Comparison of ENCODE assay signal across 2 cellular contexts in the genomic region with DNA sequence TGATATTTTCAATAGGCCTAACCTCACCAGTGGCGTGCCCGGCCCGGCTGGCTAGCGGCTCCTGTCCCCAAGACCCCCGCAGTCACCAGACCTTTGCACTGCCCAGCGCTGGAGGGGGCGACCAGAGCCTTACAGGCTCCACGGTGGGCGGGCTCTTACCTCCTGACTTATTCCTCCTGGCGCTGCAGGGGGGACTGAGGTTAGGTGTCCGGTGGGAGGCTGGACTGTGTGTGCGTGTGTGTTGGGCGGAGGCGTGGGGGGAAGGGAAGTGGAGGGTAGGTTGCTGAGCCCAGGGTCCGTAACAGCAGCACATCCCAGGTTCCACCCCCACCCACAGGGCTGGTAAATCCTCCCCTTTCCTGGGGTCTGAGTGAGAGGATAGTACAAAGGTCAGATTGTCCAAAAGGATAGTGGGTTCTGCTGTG.
A peak's percentile ranks its signal among the peaks of the same experiment; 100 is the strongest.
TF ChIP-seq lines count a peak whose summit lies in the region.

No MANE protein-coding gene starts in this region.

TF ChIP-seq in IMR-90, 13 proteins besides CTCF, POLR2A, EP300 and RAD21:
- no peak for TF ChIP-seq MXI1 (IDR thresholded peaks at IDR 0.05; ENCODE audit: borderline replicate concordance, low read depth, low read length)
- TF ChIP-seq FOS (IDR thresholded peaks at IDR 0.05; ENCODE audit: low read depth, low read length): no peak
- no peak for TF ChIP-seq MAZ (IDR thresholded peaks at IDR 0.05; ENCODE audit: borderline replicate concordance, low read depth, low read length)
- TF ChIP-seq MAFK (IDR thresholded peaks at IDR 0.05; ENCODE audit: low read depth, low read length): no peak
- no peak for TF ChIP-seq SMC3 (IDR thresholded peaks at IDR 0.05; ENCODE audit: low read depth, low read length)
- no peak for TF ChIP-seq CEBPB (IDR thresholded peaks at IDR 0.05; ENCODE audit: low read depth, low read length)
- TF ChIP-seq ELK1 (IDR thresholded peaks at IDR 0.05; ENCODE audit: borderline replicate concordance, low read depth, low read length): no peak
- TF ChIP-seq BHLHE40 (IDR thresholded peaks at IDR 0.05; ENCODE audit: low read depth, low read length): no peak
- TF ChIP-seq CHD1 (IDR thresholded peaks at IDR 0.05; ENCODE audit: low read depth, low read length): no peak
- no peak for TF ChIP-seq NFE2L2 (IDR thresholded peaks at IDR 0.05; ENCODE audit: low read depth, low read length)
- no peak for TF ChIP-seq RCOR1 (IDR thresholded peaks at IDR 0.05; ENCODE audit: insufficient replicate concordance, low read length)
- TF ChIP-seq RFX5 (IDR thresholded peaks at IDR 0.05; ENCODE audit: low read depth, low read length): no peak
- no peak for TF ChIP-seq USF2 (IDR thresholded peaks at IDR 0.05; ENCODE audit: low read depth, low read length)

TF ChIP-seq in H1, 55 proteins besides CTCF, POLR2A, EP300 and RAD21:
- TF ChIP-seq KDM4A (IDR thresholded peaks at IDR 0.05; ENCODE audit: low read depth, low read length, severe bottlenecking) (peak; percentile 25), SUZ12 (IDR thresholded peaks at IDR 0.05; ENCODE audit: low read length) (no peak; the same call in 1 of the 2 replicates), RFX5 (IDR thresholded peaks at IDR 0.05; ENCODE audit: borderline replicate concordance, low read depth, low read length) (no peak)
